1 cellular context compared by ENCODE assay signal in the genomic region with DNA sequence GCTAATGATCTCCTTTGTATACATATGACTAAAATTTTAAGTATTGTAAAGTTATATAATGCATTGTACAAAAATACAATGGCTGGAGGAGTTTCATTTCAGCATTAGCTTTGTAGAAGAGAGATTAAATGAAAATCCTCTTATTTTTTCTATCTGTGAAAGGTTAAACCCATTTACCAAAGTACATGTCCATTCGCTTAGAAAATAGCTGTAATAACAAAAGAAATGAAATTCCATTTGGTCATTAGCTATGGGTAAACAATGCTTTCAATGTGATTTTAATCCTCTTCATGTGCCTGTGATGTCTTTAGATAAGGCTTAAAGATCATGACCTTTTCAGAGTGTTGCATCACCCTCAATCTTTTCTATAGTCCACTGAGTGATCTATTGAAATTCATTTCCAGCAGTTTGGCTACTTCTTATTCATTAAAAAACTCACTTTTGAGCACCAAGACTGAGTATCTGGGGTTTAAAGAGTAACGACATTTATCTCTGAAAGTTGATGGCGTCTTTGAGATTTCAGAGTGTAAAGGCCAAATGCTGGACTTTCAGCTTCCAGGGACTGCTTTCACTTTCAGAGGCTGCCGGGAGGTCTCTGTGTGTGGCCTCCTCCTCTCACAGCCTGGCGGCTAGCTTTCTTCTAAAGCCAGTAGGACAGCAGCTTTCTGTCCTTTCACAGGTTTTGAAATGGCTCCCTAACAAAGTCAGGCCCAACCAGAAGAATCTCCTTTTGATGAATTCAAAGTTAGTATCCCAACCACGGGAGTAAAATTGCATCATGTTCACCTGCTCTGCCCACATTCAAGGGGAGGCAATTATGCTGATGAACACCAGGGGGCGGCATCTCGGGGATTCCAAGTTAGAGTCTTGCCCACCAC.
TF ChIP-seq lines count a peak whose summit lies in the region.

No MANE protein-coding gene starts in this region.

TF ChIP-seq in K562, 482 proteins besides CTCF, POLR2A, EP300 and RAD21 (continued from another document):
- no peak for TF ChIP-seq ATF7 (IDR thresholded peaks at IDR 0.05)
- no peak for TF ChIP-seq ZBTB8A (IDR thresholded peaks at IDR 0.05; ENCODE audit: partially characterized antibody)
- TF ChIP-seq ZNF212 (CRISPR knock-in tag; IDR thresholded peaks at IDR 0.05): no peak
- no peak for TF ChIP-seq CBX1 (IDR thresholded peaks at IDR 0.05; ENCODE audit: low read depth)
- no peak for TF ChIP-seq TRIM24 (IDR thresholded peaks at IDR 0.05)
- no peak for TF ChIP-seq CHCHD3 (CRISPR knock-in tag; IDR thresholded peaks at IDR 0.05)
- TF ChIP-seq, protein P1, sequence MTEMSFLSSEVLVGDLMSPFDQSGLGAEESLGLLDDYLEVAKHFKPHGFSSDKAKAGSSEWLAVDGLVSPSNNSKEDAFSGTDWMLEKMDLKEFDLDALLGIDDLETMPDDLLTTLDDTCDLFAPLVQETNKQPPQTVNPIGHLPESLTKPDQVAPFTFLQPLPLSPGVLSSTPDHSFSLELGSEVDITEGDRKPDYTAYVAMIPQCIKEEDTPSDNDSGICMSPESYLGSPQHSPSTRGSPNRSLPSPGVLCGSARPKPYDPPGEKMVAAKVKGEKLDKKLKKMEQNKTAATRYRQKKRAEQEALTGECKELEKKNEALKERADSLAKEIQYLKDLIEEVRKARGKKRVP (CRISPR knock-in tag; IDR thresholded peaks at IDR 0.05): peak; percentile 91
- TF ChIP-seq, protein P2, sequence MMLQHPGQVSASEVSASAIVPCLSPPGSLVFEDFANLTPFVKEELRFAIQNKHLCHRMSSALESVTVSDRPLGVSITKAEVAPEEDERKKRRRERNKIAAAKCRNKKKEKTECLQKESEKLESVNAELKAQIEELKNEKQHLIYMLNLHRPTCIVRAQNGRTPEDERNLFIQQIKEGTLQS (IDR thresholded peaks at IDR 0.05): peak; percentile 69
- TF ChIP-seq, protein P2 (CRISPR knock-in tag; conservative IDR thresholded peaks at IDR 0.05): no peak
- no peak for TF ChIP-seq TCFL5 (CRISPR knock-in tag; conservative IDR thresholded peaks at IDR 0.05)
TF ChIP-seq in K562: peak in this region for 10.
